8 cellular contexts compared by ENCODE assay signal in the genomic region with DNA sequence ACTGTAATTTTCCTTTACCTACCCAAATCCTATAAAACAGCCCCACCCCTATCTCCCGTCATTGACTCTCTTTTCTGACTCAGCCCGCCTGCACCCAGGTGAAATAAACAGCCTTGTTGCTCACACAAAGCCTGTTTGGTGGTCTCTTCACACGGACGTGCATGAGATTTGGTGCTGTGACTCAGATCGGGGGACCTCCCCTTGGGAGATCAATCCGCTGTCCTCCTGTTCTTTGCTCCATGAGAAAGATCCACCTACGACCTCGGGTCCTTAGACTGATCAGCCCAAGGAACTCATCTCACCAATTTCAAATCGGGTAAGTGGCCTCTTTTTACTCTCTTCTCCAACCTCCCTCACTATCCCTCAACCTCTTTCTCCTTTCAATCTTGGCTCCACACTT. TPM values are rescaled to one million over a fixed set of nuclear protein-coding genes. Genes with fewer than 3 reads are reported as not detected.
DNase-seq lines count a peak whose midpoint lies in the region; ATAC-seq and TF ChIP-seq lines count a peak whose summit lies in the region.
"Not testable (repeated sequence)": the region's sequence is repeated elsewhere in the genome, so short reads cannot be mapped to it uniquely, and the experiment has no call there.

No MANE protein-coding gene starts in this region.

- not testable (repeated sequence) for TF ChIP-seq CTCF in activated CD8-positive, alpha-beta T cell treated with anti-CD3 and anti-CD28 coated beads for 36 hours (IDR thresholded peaks at IDR 0.05); neutrophil (IDR thresholded peaks at IDR 0.05)

- not testable (repeated sequence) for H3K27me3 Mint-ChIP-seq in CD4-positive, alpha-beta memory T cell; T-helper 2 cell treated with Interferon-gamma antibody and Interleukin-4, amounts not matched to agents 5 μg/mL and 100 μg/mL, for 36 hours (ENCODE audit: low read depth); activated CD8-positive, alpha-beta T cell treated with anti-CD3 and anti-CD28 coated beads for 36 hours; activated naive CD4-positive, alpha-beta T cell treated with anti-CD3 and anti-CD28 coated beads, Interleukin-2, amount 10 ng/mL, durations not matched to agents 7 days and 5 days; central memory CD8-positive, alpha-beta T cell

- CTCF ChIA-PET in CD4-positive, alpha-beta memory T cell (lab: Charles Lee; ENCODE audit: partially characterized antibody) = interaction anchor here (2.0 kb wide), 1 partner anchor 39 kb away, joined by 6 read pairs; a partner anchor contains a TSS
- CTCF ChIA-PET in activated CD8-positive, alpha-beta T cell treated with anti-CD3 and anti-CD28 coated beads for 36 hours (lab: Charles Lee) = not testable (repeated sequence)
- CTCF ChIA-PET in activated naive CD4-positive, alpha-beta T cell treated with anti-CD3 and anti-CD28 coated beads, Interleukin-2, amount 10 ng/mL, durations not matched to agents 7 days and 5 days (lab: Charles Lee) = interaction anchor here (0.9 kb wide), 1 partner anchor 38 kb away, joined by 3 read pairs; a partner anchor contains a TSS

- H3K4me1 ChIP-seq in CD4-positive, alpha-beta memory T cell (ENCODE audit: insufficient read depth, low read length) = peaks cover 26% of the 10 kb centered on the region
- H3K4me1 ChIP-seq in HUES6 (ENCODE audit: control insufficient read depth, insufficient read depth, low read length) (peaks cover 12% of the 10 kb centered on the region; the same call in 1 of the 2 replicates), neutrophil (ENCODE audit: control insufficient read depth in 1 of 2, insufficient read depth in 1 of 2, low read depth in 1 of 2, low read length in 1 of 2) (peaks cover 71 to 79% of the 10 kb centered on the region in 2 experiments), thymus (ENCODE audit: control insufficient read depth, insufficient read depth, low read length) (peaks cover 18% of the 10 kb centered on the region)

- peak overlapping the region in 7 of 8 donors; percentile 61 to 76 (median 65) for H3K4me3 Mint-ChIP-seq in CD4-positive, alpha-beta memory T cell
- H3K4me3 Mint-ChIP-seq in T-helper 2 cell treated with Interferon-gamma antibody and Interleukin-4, amounts not matched to agents 5 μg/mL and 100 μg/mL, for 36 hours = peak overlapping the region; percentile 18
- H3K4me3 Mint-ChIP-seq in activated CD8-positive, alpha-beta T cell treated with anti-CD3 and anti-CD28 coated beads for 36 hours; activated naive CD4-positive, alpha-beta T cell treated with anti-CD3 and anti-CD28 coated beads, Interleukin-2, amount 10 ng/mL, durations not matched to agents 7 days and 5 days: not testable (repeated sequence)
- H3K4me3 Mint-ChIP-seq in central memory CD8-positive, alpha-beta T cell = peak overlapping the region; percentile 10

- peaks cover 30 to 42% (median 36%) of the 10 kb centered on the region in 4 donors for H3K4me1 Mint-ChIP-seq in CD4-positive, alpha-beta memory T cell
- peaks cover 17% of the 10 kb centered on the region for H3K4me1 Mint-ChIP-seq in T-helper 2 cell treated with Interferon-gamma antibody and Interleukin-4, amounts not matched to agents 5 μg/mL and 100 μg/mL, for 36 hours (ENCODE audit: low read depth)
- H3K4me1 Mint-ChIP-seq in activated CD8-positive, alpha-beta T cell treated with anti-CD3 and anti-CD28 coated beads for 36 hours (ENCODE audit: low read depth) = peaks cover 29% of the 10 kb centered on the region
- peaks cover 45% of the 10 kb centered on the region for H3K4me1 Mint-ChIP-seq in activated naive CD4-positive, alpha-beta T cell treated with anti-CD3 and anti-CD28 coated beads, Interleukin-2, amount 10 ng/mL, durations not matched to agents 7 days and 5 days
- H3K4me1 Mint-ChIP-seq in central memory CD8-positive, alpha-beta T cell = peaks cover 14% of the 10 kb centered on the region

- H3K27me3 ChIP-seq in CD4-positive, alpha-beta memory T cell (ENCODE audit: insufficient read depth, low read length); HUES6 (ENCODE audit: control insufficient read depth, insufficient read depth, low read length); neutrophil; thymus (ENCODE audit: control insufficient read depth, insufficient read depth): not testable (repeated sequence)

- peak overlapping the region; percentile 79 to 94 (median 92) for H3K27ac Mint-ChIP-seq in CD4-positive, alpha-beta memory T cell
- peak overlapping the region; percentile 74 for H3K27ac Mint-ChIP-seq in T-helper 2 cell treated with Interferon-gamma antibody and Interleukin-4, amounts not matched to agents 5 μg/mL and 100 μg/mL, for 36 hours
- H3K27ac Mint-ChIP-seq in activated CD8-positive, alpha-beta T cell treated with anti-CD3 and anti-CD28 coated beads for 36 hours = peak overlapping the region; percentile 86
- H3K27ac Mint-ChIP-seq in activated naive CD4-positive, alpha-beta T cell treated with anti-CD3 and anti-CD28 coated beads, Interleukin-2, amount 10 ng/mL, durations not matched to agents 7 days and 5 days = peak overlapping the region; percentile 93
- peak overlapping the region; percentile 57 for H3K27ac Mint-ChIP-seq in central memory CD8-positive, alpha-beta T cell (ENCODE audit: low read depth)

- ATAC-seq in activated CD8-positive, alpha-beta T cell treated with anti-CD3 and anti-CD28 coated beads for 36 hours; central memory CD8-positive, alpha-beta T cell (replicated peaks; ENCODE audit: extremely low read depth, poor library complexity, severe bottlenecking): not testable (repeated sequence)

- not testable (repeated sequence) for H3K36me3 ChIP-seq in CD4-positive, alpha-beta memory T cell (ENCODE audit: insufficient read depth, low read length); HUES6 (ENCODE audit: control insufficient read depth, insufficient read depth, low read length); neutrophil; thymus (ENCODE audit: control insufficient read depth, insufficient read depth)

- DNase-seq in CD4-positive, alpha-beta memory T cell; T-helper 2 cell treated with Interferon-gamma antibody and Interleukin-4, amounts not matched to agents 5 μg/mL and 100 μg/mL, for 36 hours (ENCODE audit: low spot score); activated naive CD4-positive, alpha-beta T cell treated with anti-CD3 and anti-CD28 coated beads, Interleukin-2, amount 10 ng/mL, durations not matched to agents 7 days and 5 days; central memory CD8-positive, alpha-beta T cell (ENCODE audit: low spot score in 2 of 2): not testable (repeated sequence)
- DNase-seq in activated CD8-positive, alpha-beta T cell treated with anti-CD3 and anti-CD28 coated beads for 36 hours = peak; percentile 27

- H3K9me3 Mint-ChIP-seq in CD4-positive, alpha-beta memory T cell; T-helper 2 cell treated with Interferon-gamma antibody and Interleukin-4, amounts not matched to agents 5 μg/mL and 100 μg/mL, for 36 hours; activated CD8-positive, alpha-beta T cell treated with anti-CD3 and anti-CD28 coated beads for 36 hours; activated naive CD4-positive, alpha-beta T cell treated with anti-CD3 and anti-CD28 coated beads, Interleukin-2, amount 10 ng/mL, durations not matched to agents 7 days and 5 days; central memory CD8-positive, alpha-beta T cell: not testable (repeated sequence)

- not testable (repeated sequence) for H3K27ac ChIP-seq in CD4-positive, alpha-beta memory T cell (ENCODE audit: low read depth, low read length); HUES6 (ENCODE audit: low read depth, low read length)
- peak overlapping the region; percentile 92 for H3K27ac ChIP-seq in neutrophil
- H3K27ac ChIP-seq in thymus (ENCODE audit: low read depth) = peak overlapping the region; percentile 18

- POLR2A ChIA-PET in CD4-positive, alpha-beta memory T cell (lab: Charles Lee; ENCODE audit: partially characterized antibody) = interaction anchor here (1.1 to 2.7 kb wide), 3 partner anchors 17 to 102 kb away, joined by 3 to 28 read pairs (median 4); a partner anchor contains a TSS
- POLR2A ChIA-PET in activated CD8-positive, alpha-beta T cell treated with anti-CD3 and anti-CD28 coated beads for 36 hours (lab: Charles Lee) = not testable (repeated sequence)

- intact Hi-C loops in CD4-positive, alpha-beta memory T cell (cut with micrococcal nuclease) = loop anchor here (1.0 kb wide), 2 partner anchors 19 to 39 kb away; a partner anchor contains a TSS
- intact Hi-C loops in activated CD8-positive, alpha-beta T cell treated with anti-CD3 and anti-CD28 coated beads for 36 hours (cut with micrococcal nuclease) = not testable (repeated sequence)

- H3K36me3 Mint-ChIP-seq in CD4-positive, alpha-beta memory T cell; T-helper 2 cell treated with Interferon-gamma antibody and Interleukin-4, amounts not matched to agents 5 μg/mL and 100 μg/mL, for 36 hours (ENCODE audit: low read depth); activated CD8-positive, alpha-beta T cell treated with anti-CD3 and anti-CD28 coated beads for 36 hours (ENCODE audit: low read depth); activated naive CD4-positive, alpha-beta T cell treated with anti-CD3 and anti-CD28 coated beads, Interleukin-2, amount 10 ng/mL, durations not matched to agents 7 days and 5 days; central memory CD8-positive, alpha-beta T cell (ENCODE audit: insufficient read depth): not testable (repeated sequence)

- not testable (repeated sequence) for H3K9me3 ChIP-seq in CD4-positive, alpha-beta memory T cell (ENCODE audit: control insufficient read depth in 1 of 2, low read length in 2 of 2); neutrophil; thymus (ENCODE audit: control insufficient read depth)
- H3K9me3 ChIP-seq in HUES6 (ENCODE audit: control insufficient read depth, insufficient read depth, low read depth, low read length) = peaks cover 11% of the 10 kb centered on the region; the same call in 1 of the 2 replicates

- WGBS in thymus = 95% methylated on average over 8 of the region's 9 CpGs

- not testable (repeated sequence) for H3K4me3 ChIP-seq in CD4-positive, alpha-beta memory T cell (ENCODE audit: low read length in 2 of 2); thymus (ENCODE audit: low read length)
- H3K4me3 ChIP-seq in HUES6 (ENCODE audit: low read depth, low read length) (peak overlapping the region; percentile 49; the same call in 1 of the 2 replicates), neutrophil (ENCODE audit: low read depth in 1 of 2, low read length in 1 of 2) (peak overlapping the region in 1 of 2 experiments; percentile 49)

- peak overlapping the region; percentile 69 for H3K9ac ChIP-seq in HUES6 (ENCODE audit: low read length)

RNA-seq across cellular contexts. Expression of a gene that starts 38.5 kb away (rescaled TPM):
- 10 to 100 TPM; 83.3 to 88.5 TPM for total RNA-seq in CD4-positive, alpha-beta memory T cell
- 100 to 1,000 TPM; 117 to 171 TPM for polyA plus RNA-seq in CD4-positive, alpha-beta memory T cell
- 10 to 100 TPM; 42.0 to 47.2 TPM for total RNA-seq in activated CD8-positive, alpha-beta T cell treated with anti-CD3 and anti-CD28 coated beads for 36 hours
- polyA plus RNA-seq in thymus = 53.6 TPM
